In the genomic region with DNA sequence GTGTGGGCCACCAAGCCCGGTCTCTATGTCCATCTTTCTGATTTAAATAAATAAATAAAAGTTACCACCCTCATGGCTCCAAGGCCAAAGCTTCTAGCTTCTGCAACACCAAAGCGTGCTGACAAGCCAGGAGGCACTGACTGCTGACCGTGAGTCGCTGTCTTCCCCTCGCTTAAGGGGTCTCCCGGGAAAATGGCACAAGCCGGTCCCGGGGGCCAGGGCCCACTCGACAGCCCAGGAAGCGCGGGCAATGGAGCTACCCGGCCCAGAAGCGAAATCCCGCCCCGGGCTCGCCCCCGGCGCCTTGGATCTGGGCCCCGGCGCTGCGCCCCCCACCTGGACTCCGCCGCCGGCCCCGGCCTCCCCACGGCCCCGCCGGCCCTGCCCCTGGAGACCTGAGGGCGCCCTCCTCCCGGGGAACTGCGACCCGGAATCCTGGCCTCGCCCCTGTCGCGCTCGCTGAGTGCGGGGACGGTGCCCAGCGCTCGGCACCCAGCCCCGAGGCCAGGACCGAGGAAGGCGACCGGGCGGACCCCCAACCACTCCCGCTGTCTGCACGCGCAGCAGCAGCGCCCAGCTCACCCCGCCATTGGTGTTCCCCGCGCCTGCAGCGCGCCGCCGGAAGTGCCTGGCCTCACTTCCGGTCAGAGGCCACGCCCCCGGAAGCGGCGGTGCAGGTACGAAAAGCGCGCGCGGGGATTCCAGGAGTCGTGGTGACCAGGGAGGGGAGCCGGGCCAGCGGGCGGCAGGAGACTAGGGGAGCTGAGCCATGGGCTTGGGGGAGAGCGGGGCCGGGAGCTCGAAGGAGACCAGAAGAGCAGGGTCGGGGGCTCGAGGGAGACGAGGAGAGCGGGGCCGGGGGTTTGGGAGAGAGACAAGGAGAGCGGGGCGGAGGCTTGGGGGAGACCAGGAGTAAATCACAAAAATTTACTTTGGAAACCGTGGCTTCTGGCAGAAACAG, we compare ENCODE assay signal across 8 cellular contexts. TPM values are rescaled to one million over a fixed set of nuclear protein-coding genes. Genes with fewer than 3 reads are reported as not detected.
DNase-seq lines count a peak whose midpoint lies in the region; ATAC-seq and TF ChIP-seq lines count a peak whose summit lies in the region.

A gene (minus strand): TSS at position 626 of the 961 bp plus-strand sequence. CDS start 36 bp downstream, at position 590.
A gene (plus strand): TSS at position 647 of the 961 bp plus-strand sequence. CDS start 2,349 bp downstream, outside the sequence.

- H3K9me3 ChIP-seq in RWPE2 (ENCODE audit: severe bottlenecking), result no peaks in the 10 kb centered on the region

- peaks cover 14 to 28% (median 19%) of the 10 kb centered on the region in 3 donors for H3K4me1 Mint-ChIP-seq in IgD-negative memory B cell
- peaks cover 24% of the 10 kb centered on the region for H3K4me1 Mint-ChIP-seq in nephron progenitor cell

- DNase-seq in DMS 273 (lab: John Stamatoyannopoulos, UW; ENCODE audit: unreplicated experiment) (peak; percentile 92), RWPE2 (ENCODE audit: low spot score) (peak; percentile 89), fibroblast of the conjunctiva (ENCODE audit: low read depth) (peak; percentile 26), nephron progenitor cell (peak; percentile 93)
- peak; percentile 56 for DNase-seq in activated effector memory CD4-positive, alpha-beta T cell treated with Interleukin-2 at 50 U/mL for 16 hours
- DNase-seq in stimulated activated naive CD8-positive, alpha-beta T cell treated with anti-CD3 and anti-CD28 coated beads, Interleukin-15, Interleukin-2, amounts not matched to agents 100 U/mL and 50 U/mL, for 24 hours, result peak; percentile 90

- no peaks in the 10 kb centered on the region for H3K27me3 ChIP-seq in RWPE2 (ENCODE audit: insufficient read depth, poor library complexity, severe bottlenecking)

- H3K27me3 Mint-ChIP-seq in IgD-negative memory B cell, result no peaks in the 10 kb centered on the region
- peaks cover 3% of the 10 kb centered on the region for H3K27me3 Mint-ChIP-seq in nephron progenitor cell (ENCODE audit: low read depth, poor library complexity)

- H3K9me3 Mint-ChIP-seq in IgD-negative memory B cell (peaks cover 0 to 2% (median 0%) of the 10 kb centered on the region in 3 donors), nephron progenitor cell (no peaks in the 10 kb centered on the region)

- H3K36me3 ChIP-seq in RWPE2 (ENCODE audit: low read depth), result peaks cover 39% of the 10 kb centered on the region

- H3K27ac Mint-ChIP-seq in IgD-negative memory B cell (peak within 1 kb of the TSS; percentile 92 to 98 (median 92)), nephron progenitor cell (peak within 1 kb of the TSS; percentile 58)

- H3K27ac ChIP-seq in RWPE2 (ENCODE audit: poor library complexity, severe bottlenecking), result peak within 1 kb of the TSS; percentile 55

- H3K36me3 Mint-ChIP-seq in IgD-negative memory B cell (peaks cover 2% of the 10 kb centered on the region), nephron progenitor cell (ENCODE audit: low read depth) (peaks cover 29% of the 10 kb centered on the region)

- H3K4me3 Mint-ChIP-seq in IgD-negative memory B cell, result peak within 1 kb of the TSS; percentile 88 to 97 (median 96)
- peak within 1 kb of the TSS; percentile 93 for H3K4me3 Mint-ChIP-seq in nephron progenitor cell

- H3K4me3 ChIP-seq in RWPE2 (ENCODE audit: severe bottlenecking), result peak within 1 kb of the TSS; percentile 87

- peaks cover 6% of the 10 kb centered on the region for H3K4me1 ChIP-seq in RWPE2 (ENCODE audit: insufficient read depth, poor library complexity, severe bottlenecking)

- ATAC-seq in GM21423 (IDR thresholded peaks at IDR 0.05; ENCODE audit: unreplicated experiment), result peak; percentile 76
- peak; percentile 83 for ATAC-seq in RWPE2 (ENCODE audit: low read depth)
- peak; percentile 75 for ATAC-seq in stimulated activated naive CD8-positive, alpha-beta T cell treated with anti-CD3 and anti-CD28 coated beads, Interleukin-15, Interleukin-2, amounts not matched to agents 100 U/mL and 50 U/mL, for 24 hours

- TF ChIP-seq CTCF in RWPE2 (IDR thresholded peaks at IDR 0.05; ENCODE audit: poor library complexity, severe bottlenecking), result no peak
- TF ChIP-seq CTCF in nephron progenitor cell (IDR thresholded peaks at IDR 0.05), result no peak

RNA-seq across cellular contexts. Expression of the first gene that starts in this region (rescaled TPM):
- polyA plus RNA-seq in IgD-negative memory B cell, result 67.8 TPM

RNA-seq across cellular contexts. Expression of the second gene that starts in this region (rescaled TPM):
- 52.1 TPM for polyA plus RNA-seq in IgD-negative memory B cell

Comparison
In these comparisons a context has a peak if more than half of its experiments do, and no peak if none do; other contexts are left out.
1. Peak in every context shown above with its lines: DNase-seq, ATAC-seq, H3K4me3 ChIP-seq and H3K27ac ChIP-seq.
2. DNase-seq: peak in every context shown above with its lines; median percentile 93 in nephron progenitor cell; 92 in DMS 273; 90 in stimulated activated naive CD8-positive, alpha-beta T cell treated with anti-CD3 and anti-CD28 coated beads, Interleukin-15, Interleukin-2, amounts not matched to agents 100 U/mL and 50 U/mL, for 24 hours; 89 in RWPE2; 56 in activated effector memory CD4-positive, alpha-beta T cell treated with Interleukin-2 at 50 U/mL for 16 hours; 26 in fibroblast of the conjunctiva.